21 cellular contexts compared by ENCODE assay signal in the genomic region with DNA sequence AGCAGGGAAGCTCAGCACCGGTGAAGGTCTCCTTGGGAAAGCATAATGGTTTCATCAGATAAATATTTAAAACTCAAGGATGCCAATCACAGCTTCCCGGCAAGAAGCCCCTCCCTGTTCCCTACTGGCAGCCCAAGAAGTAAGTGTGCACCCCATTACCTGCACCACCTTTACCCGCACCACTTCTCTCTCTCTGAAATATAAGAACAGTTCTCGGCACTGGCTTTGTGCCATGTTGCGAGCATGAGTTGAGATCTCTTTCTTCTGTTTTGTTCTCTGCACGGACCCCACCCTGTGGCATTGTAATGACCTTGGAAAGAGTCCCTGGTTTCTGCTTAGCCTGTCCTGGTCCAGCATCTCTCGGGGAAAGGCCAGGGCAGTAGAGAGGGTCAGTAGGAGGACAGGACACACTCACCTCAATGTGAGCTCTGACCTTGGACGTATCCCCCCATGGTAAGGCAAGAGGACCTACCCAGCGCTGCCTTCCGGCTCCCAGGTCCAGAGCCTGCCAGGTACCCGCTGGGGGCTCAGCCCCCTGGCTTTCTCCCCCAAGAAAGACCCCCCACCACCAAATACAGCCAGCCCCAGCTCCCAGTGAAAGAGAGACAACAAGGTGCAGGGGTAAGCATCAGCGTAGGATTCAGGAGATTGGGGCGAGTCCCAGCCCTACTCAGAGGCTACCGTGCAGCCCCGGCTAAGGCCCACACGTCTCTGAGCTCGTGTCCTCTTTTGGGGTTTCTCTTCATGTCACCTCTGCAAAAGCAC.
"Had no signal": no experiment of that assay in that cellular context is flagged by ENCODE, and none has a peak within 500 bp of the region (broad histone marks: within the 10 kb centered on the region; RNA-seq: fewer than 3 reads in every experiment).

No MANE protein-coding gene starts in this region.

- H3K36me3 ChIP-seq: esophagus squamous epithelium, gastroesophageal sphincter, neutrophil, right atrium auricular region, sigmoid colon, stomach, tibial artery had no signal

- DNase-seq: central memory CD4-positive, alpha-beta T cell; esophagus squamous epithelium; foreskin fibroblast; glutamatergic neuron; immature natural killer cell; left colon; left ventricle myocardium superior; mesendoderm; naive thymus-derived CD4-positive, alpha-beta T cell; nephron progenitor cell; sigmoid colon; stimulated activated CD4-positive, alpha-beta T cell treated with anti-CD3 and anti-CD28 coated beads, Interleukin-2, amount 100 ng/mL, for 24 hours; stimulated activated CD4-positive, alpha-beta T cell treated with anti-CD3 and anti-CD28 coated beads, Interleukin-4, amount 100 ng/mL, for 4 hours; stimulated activated naive B cell treated with anti-CD40 and anti-IgM and Interleukin-4, amounts not matched to agents 10 μg/mL and 1 μg/mL and 100 μg/mL, for 72 hours; stomach; tibial artery had no signal

- H3K27me3 ChIP-seq: gastroesophageal sphincter, neutrophil, right atrium auricular region, sigmoid colon, tibial artery had no signal

- H3K4me3 ChIP-seq: esophagus squamous epithelium, gastroesophageal sphincter, right atrium auricular region, sigmoid colon, skin epidermis, stomach, tibial artery had no signal

- H3K27ac ChIP-seq: esophagus squamous epithelium, gastroesophageal sphincter, neutrophil, right atrium auricular region, sigmoid colon, skin epidermis, stomach, tibial artery had no signal

- H3K9me3 ChIP-seq: esophagus squamous epithelium, gastroesophageal sphincter, neutrophil, right atrium auricular region, sigmoid colon, stomach, tibial artery had no signal

- ATAC-seq: gastroesophageal sphincter; left colon; left ventricle myocardium superior; naive thymus-derived CD4-positive, alpha-beta T cell; stimulated activated naive B cell treated with anti-CD40 and anti-IgM and Interleukin-4, amounts not matched to agents 10 μg/mL and 1 μg/mL and 100 μg/mL, for 72 hours had no signal

- FAIRE-seq: keratinocyte had no signal

- H3K4me1 ChIP-seq: esophagus squamous epithelium, stomach had no signal
